17 cellular contexts compared by ENCODE assay signal in genomic region chr6:54654376-54654775, GRCh38.
"Had no signal": no experiment of that assay in that cellular context is flagged by ENCODE, and none has a peak within 500 bp of the region (broad histone marks: within the 10 kb centered on the region; RNA-seq: fewer than 3 reads in every experiment).

No MANE protein-coding gene starts in this region.

- H3K4me3 Mint-ChIP-seq: dendritic cell treated with granulocyte-macrophage colony-stimulating factor and Interleukin-4, amounts not matched to agents 40 ng/mL and 50 ng/mL, for 4 days; effector memory CD8-positive, alpha-beta T cell; naive thymus-derived CD4-positive, alpha-beta T cell; type B pancreatic cell had no signal

- H3K27me3 Mint-ChIP-seq: dendritic cell treated with granulocyte-macrophage colony-stimulating factor and Interleukin-4, amounts not matched to agents 40 ng/mL and 50 ng/mL, for 4 days; effector memory CD8-positive, alpha-beta T cell; naive thymus-derived CD4-positive, alpha-beta T cell; type B pancreatic cell had no signal

- H3K36me3 Mint-ChIP-seq: naive thymus-derived CD4-positive, alpha-beta T cell; type B pancreatic cell had no signal

- DNase-seq: effector memory CD8-positive, alpha-beta T cell; esophagus squamous epithelium; foreskin fibroblast; glutamatergic neuron; kidney; mammary epithelial cell; naive thymus-derived CD4-positive, alpha-beta T cell; nephron progenitor cell; psoas muscle; sigmoid colon; stimulated activated CD4-positive, alpha-beta T cell treated with anti-CD3 and anti-CD28 coated beads, Interleukin-12 subunit alpha, Interleukin-12 subunit beta, amount 100 ng/mL, for 4 hours; stimulated activated naive CD4-positive, alpha-beta T cell treated with Interleukin-2 at 50 U/mL for 16 hours had no signal

- ATAC-seq: effector memory CD8-positive, alpha-beta T cell; gastroesophageal sphincter; left lobe of liver; naive thymus-derived CD4-positive, alpha-beta T cell; psoas muscle had no signal

- H3K27ac Mint-ChIP-seq: dendritic cell treated with granulocyte-macrophage colony-stimulating factor and Interleukin-4, amounts not matched to agents 40 ng/mL and 50 ng/mL, for 4 days; effector memory CD8-positive, alpha-beta T cell; naive thymus-derived CD4-positive, alpha-beta T cell; type B pancreatic cell had no signal

- H3K4me3 ChIP-seq: esophagus squamous epithelium, gastroesophageal sphincter, psoas muscle, sigmoid colon, skin epidermis had no signal

- H3K4me1 Mint-ChIP-seq: naive thymus-derived CD4-positive, alpha-beta T cell had no signal

- H3K9me3 Mint-ChIP-seq: dendritic cell treated with granulocyte-macrophage colony-stimulating factor and Interleukin-4, amounts not matched to agents 40 ng/mL and 50 ng/mL, for 4 days; nephron progenitor cell; type B pancreatic cell had no signal
